18 cellular contexts compared by ENCODE assay signal in the genomic region with DNA sequence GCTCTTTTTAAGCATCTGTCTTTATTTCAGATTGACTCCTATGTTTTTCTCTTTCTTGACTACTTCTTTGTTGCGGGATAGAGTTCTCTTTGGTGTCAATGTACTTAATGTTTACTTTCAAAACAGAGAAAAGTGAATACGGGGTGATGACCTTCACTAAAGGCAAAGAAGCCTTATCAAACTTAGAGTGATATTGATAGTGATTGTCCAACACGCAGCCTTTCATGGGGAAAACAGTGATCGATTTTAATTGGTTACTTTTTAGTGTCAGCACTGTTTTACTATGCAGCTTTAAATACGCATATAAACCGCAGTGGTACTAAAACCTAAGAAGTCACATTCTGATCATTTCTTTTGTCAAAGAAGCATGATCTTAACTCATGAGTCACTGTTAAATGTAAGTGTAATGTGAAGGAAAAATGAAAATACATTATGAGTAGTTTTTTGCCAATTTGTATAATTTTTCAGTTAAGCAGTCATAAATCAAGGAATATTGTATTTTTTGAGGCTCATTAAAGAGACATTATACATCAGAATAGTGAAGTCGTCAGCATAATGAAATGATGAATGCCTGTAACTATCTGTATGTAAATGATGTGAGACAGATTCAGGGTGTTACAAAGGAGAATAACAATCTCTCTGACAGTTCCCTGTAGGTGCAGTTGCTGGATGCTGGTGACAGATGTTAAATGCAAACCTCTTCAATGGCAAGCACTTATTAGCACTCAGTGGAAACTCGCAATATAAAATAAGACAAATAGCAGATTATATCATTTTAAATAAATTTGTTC.
DNase-seq lines count a peak whose midpoint lies in the region; TF ChIP-seq lines count a peak whose summit lies in the region.
"Had no signal": no experiment of that assay in that cellular context is flagged by ENCODE, and none has a peak within 500 bp of the region (broad histone marks: within the 10 kb centered on the region; RNA-seq: fewer than 3 reads in every experiment).

No MANE protein-coding gene starts in this region.

- H3K9ac ChIP-seq in adipocyte (ENCODE audit: low read length), result no peak overlapping the region
- H3K9ac ChIP-seq in smooth muscle cell (ENCODE audit: low read depth), result no peak overlapping the region

- H4K20me1 ChIP-seq in smooth muscle cell (ENCODE audit: low read depth), result no peaks in the 10 kb centered on the region

- peak overlapping the region; percentile 41 for H3K4me2 ChIP-seq in smooth muscle cell

- H3K27me3 ChIP-seq in adipocyte (replicated peaks; ENCODE audit: control insufficient read depth, insufficient read depth, low read length), result no peaks in the 10 kb centered on the region
- no peaks in the 10 kb centered on the region for H3K27me3 ChIP-seq in smooth muscle cell (ENCODE audit: low read depth)

- no peak overlapping the region for H2AFZ ChIP-seq in smooth muscle cell (ENCODE audit: low read depth)

- H3K4me1 ChIP-seq in adipocyte (ENCODE audit: control insufficient read depth, insufficient read depth, low read length), result no peaks in the 10 kb centered on the region
- H3K4me1 ChIP-seq in smooth muscle cell (ENCODE audit: low read depth), result no peaks in the 10 kb centered on the region

- POLR2A ChIA-PET in HEK293T (lab: Yijun Ruan, JAX), result no interaction called here

- CTCF ChIA-PET in HEK293T (lab: Yijun Ruan, JAX), result no interaction called here

- H3K36me3 ChIP-seq in adipocyte (ENCODE audit: control insufficient read depth, insufficient read depth, low read length, severe bottlenecking), result no peaks in the 10 kb centered on the region
- H3K36me3 ChIP-seq in smooth muscle cell (ENCODE audit: low read depth), result no peaks in the 10 kb centered on the region

- peak overlapping the region; percentile 13 for H3K27ac ChIP-seq in smooth muscle cell (ENCODE audit: low read depth)
- H3K27ac ChIP-seq: SK-N-MC had no signal

- 57% methylated on average over 8 of the region's 8 CpGs for WGBS in smooth muscle cell (ENCODE audit: low lambda C conversion rate)

- no peak for TF ChIP-seq CTCF in smooth muscle cell (IDR thresholded peaks at IDR 0.05; ENCODE audit: borderline replicate concordance, insufficient read depth, poor library complexity, severe bottlenecking)

- no peak for DNase-seq in HEK293T (ENCODE audit: extremely low spot score)
- DNase-seq in adipocyte (ENCODE audit: low read depth), result peak; percentile 3
- DNase-seq in left kidney (ENCODE audit: low read depth, low spot score), result peak; percentile 3
- DNase-seq in smooth muscle cell (lab: John Stamatoyannopoulos, UW; ENCODE audit: unreplicated experiment), result no peak
- DNase-seq in HPDE6-E6E7 (ENCODE audit: extremely low spot score), result no peak
- DNase-seq in activated effector memory CD4-positive, alpha-beta T cell treated with Interleukin-2 at 50 U/mL for 16 hours, result no peak
- DNase-seq in pons (ENCODE audit: low spot score), result no peak
- DNase-seq: C1 segment of cervical spinal cord; CD8-positive, alpha-beta memory T cell; HFFc6; KG1; MV-4-11; NCI-H1930; NCI-H226; NCI-H526; OCI-M1; SHP77 had no signal

- no peaks in the 10 kb centered on the region for H3K9me3 ChIP-seq in adipocyte (ENCODE audit: control insufficient read depth, low read length)
- H3K9me3 ChIP-seq in smooth muscle cell (replicated peaks; ENCODE audit: low read depth), result no peaks in the 10 kb centered on the region

- H3K4me3 ChIP-seq in adipocyte (ENCODE audit: low read length), result no peak overlapping the region
- H3K4me3 ChIP-seq in smooth muscle cell, result no peak overlapping the region
- H3K4me3 ChIP-seq: SK-N-MC had no signal

- H3F3A ChIP-seq in smooth muscle cell (ENCODE audit: low read depth), result no peaks in the 10 kb centered on the region

- H3K79me2 ChIP-seq in smooth muscle cell (ENCODE audit: low read depth), result no peaks in the 10 kb centered on the region

TF ChIP-seq in HEK293T, 16 proteins besides CTCF, POLR2A, EP300 and RAD21:
- TF ChIP-seq, protein P1, sequence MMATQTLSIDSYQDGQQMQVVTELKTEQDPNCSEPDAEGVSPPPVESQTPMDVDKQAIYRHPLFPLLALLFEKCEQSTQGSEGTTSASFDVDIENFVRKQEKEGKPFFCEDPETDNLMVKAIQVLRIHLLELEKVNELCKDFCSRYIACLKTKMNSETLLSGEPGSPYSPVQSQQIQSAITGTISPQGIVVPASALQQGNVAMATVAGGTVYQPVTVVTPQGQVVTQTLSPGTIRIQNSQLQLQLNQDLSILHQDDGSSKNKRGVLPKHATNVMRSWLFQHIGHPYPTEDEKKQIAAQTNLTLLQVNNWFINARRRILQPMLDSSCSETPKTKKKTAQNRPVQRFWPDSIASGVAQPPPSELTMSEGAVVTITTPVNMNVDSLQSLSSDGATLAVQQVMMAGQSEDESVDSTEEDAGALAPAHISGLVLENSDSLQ (IDR thresholded peaks at IDR 0.05), result peak; percentile 52
- no peak for TF ChIP-seq L3MBTL2 (conservative IDR thresholded peaks at IDR 0.05)

Comparison
In these comparisons a context has a peak if more than half of its experiments do, and no peak if none do; other contexts are left out.
1. DNase-seq: peak in adipocyte (single experiment) and left kidney (single experiment); none in HEK293T (single experiment), smooth muscle cell (single experiment), HPDE6-E6E7 (single experiment), activated effector memory CD4-positive, alpha-beta T cell treated with Interleukin-2 at 50 U/mL for 16 hours (single experiment) and pons (single experiment).